Comparison of ENCODE assay signal across 8 cellular contexts in genomic region chr11:27699242-27699925, GRCh38. TPM values are rescaled to one million over a fixed set of nuclear protein-coding genes. Genes with fewer than 3 reads are reported as not detected.
DNase-seq lines count a peak whose midpoint lies in the region.

No MANE protein-coding gene starts in this region.

- no peaks in the 10 kb centered on the region for H3K9me3 Mint-ChIP-seq in activated T-cell treated with anti-CD3 and anti-CD28 coated beads, Interleukin-2, amount 50 U/mL, for 24 hours
- no peaks in the 10 kb centered on the region for H3K9me3 Mint-ChIP-seq in activated T-helper 1 cell treated with anti-CD3 and anti-CD28 coated beads, Interleukin-12 subunit alpha, Interleukin-12 subunit beta, Interleukin-2, Interleukin-4 antibody, amounts not matched to agents 30 ng/mL and 10 ng/mL and 1 ng/mL, durations not matched to agents 14 hours and 24 hours and 36 hours

- peaks cover 26% of the 10 kb centered on the region for H3K4me1 Mint-ChIP-seq in activated T-cell treated with anti-CD3 and anti-CD28 coated beads, Interleukin-2, amount 50 U/mL, for 24 hours (ENCODE audit: low read depth)
- peaks cover 23% of the 10 kb centered on the region for H3K4me1 Mint-ChIP-seq in activated T-helper 1 cell treated with anti-CD3 and anti-CD28 coated beads, Interleukin-12 subunit alpha, Interleukin-12 subunit beta, Interleukin-2, Interleukin-4 antibody, amounts not matched to agents 30 ng/mL and 10 ng/mL and 1 ng/mL, durations not matched to agents 14 hours and 24 hours and 36 hours (ENCODE audit: low read depth)

- H3K27ac ChIP-seq in iPS-18a (ENCODE audit: low read length): no peak overlapping the region
- H3K27ac ChIP-seq in stomach smooth muscle (ENCODE audit: low read length): no peak overlapping the region

- no peak for DNase-seq in activated T-cell treated with anti-CD3 and anti-CD28 coated beads, Interleukin-2, amount 50 U/mL, for 24 hours
- no peak for DNase-seq in activated T-cell treated with anti-CD3 and anti-CD28 coated beads for 4 hours
- DNase-seq in activated T-helper 1 cell treated with anti-CD3 and anti-CD28 coated beads, Interleukin-12 subunit alpha, Interleukin-12 subunit beta, Interleukin-2, Interleukin-4 antibody, amounts not matched to agents 30 ng/mL and 10 ng/mL and 1 ng/mL, durations not matched to agents 14 hours and 24 hours and 36 hours (ENCODE audit: low spot score): no peak
- no peak for DNase-seq in GDM1 (lab: John Stamatoyannopoulos, UW)
- DNase-seq in NCI-H2107 treated with DMSO at 0.1 percent for 48 hours (lab: John Stamatoyannopoulos, UW; ENCODE audit: unreplicated experiment): no peak
- DNase-seq in SHP77 (lab: John Stamatoyannopoulos, UW): no peak

- H3K27me3 Mint-ChIP-seq in activated T-cell treated with anti-CD3 and anti-CD28 coated beads, Interleukin-2, amount 50 U/mL, for 24 hours: peaks cover 84% of the 10 kb centered on the region
- peaks cover 68% of the 10 kb centered on the region for H3K27me3 Mint-ChIP-seq in activated T-helper 1 cell treated with anti-CD3 and anti-CD28 coated beads, Interleukin-12 subunit alpha, Interleukin-12 subunit beta, Interleukin-2, Interleukin-4 antibody, amounts not matched to agents 30 ng/mL and 10 ng/mL and 1 ng/mL, durations not matched to agents 14 hours and 24 hours and 36 hours (ENCODE audit: insufficient read depth)

- H3K27ac Mint-ChIP-seq in activated T-cell treated with anti-CD3 and anti-CD28 coated beads, Interleukin-2, amount 50 U/mL, for 24 hours: no peak overlapping the region
- peak overlapping the region; percentile 44 for H3K27ac Mint-ChIP-seq in activated T-helper 1 cell treated with anti-CD3 and anti-CD28 coated beads, Interleukin-12 subunit alpha, Interleukin-12 subunit beta, Interleukin-2, Interleukin-4 antibody, amounts not matched to agents 30 ng/mL and 10 ng/mL and 1 ng/mL, durations not matched to agents 14 hours and 24 hours and 36 hours

- H3K4me1 ChIP-seq in iPS-18a (ENCODE audit: control insufficient read depth, low read depth, low read length) (peaks cover 49% of the 10 kb centered on the region), stomach smooth muscle (ENCODE audit: control insufficient read depth, insufficient read depth, low read length) (peaks cover 27% of the 10 kb centered on the region)

- intact Hi-C loops in activated T-helper 1 cell treated with anti-CD3 and anti-CD28 coated beads, Interleukin-12 subunit alpha, Interleukin-12 subunit beta, Interleukin-2, Interleukin-4 antibody, amounts not matched to agents 30 ng/mL and 10 ng/mL and 1 ng/mL, durations not matched to agents 14 hours and 24 hours and 36 hours (cut with micrococcal nuclease): loop anchor here (1.0 to 2.0 kb wide), 3 partner anchors 830 to 1635 kb away; no protein-coding TSS in a partner anchor

- H3K9ac ChIP-seq in iPS-18a (ENCODE audit: low read length) (peak overlapping the region; percentile 43), stomach smooth muscle (ENCODE audit: low read length in 2 of 2) (no peak overlapping the region)

- peak overlapping the region; percentile 92 for H3K4me3 ChIP-seq in iPS-18a (ENCODE audit: low read length)
- peak overlapping the region; percentile 64 to 69 for H3K4me3 ChIP-seq in stomach smooth muscle (ENCODE audit: low read length in 2 of 2)

- peak overlapping the region; percentile 44 for H3K4me3 Mint-ChIP-seq in activated T-cell treated with anti-CD3 and anti-CD28 coated beads, Interleukin-2, amount 50 U/mL, for 24 hours
- H3K4me3 Mint-ChIP-seq in activated T-helper 1 cell treated with anti-CD3 and anti-CD28 coated beads, Interleukin-12 subunit alpha, Interleukin-12 subunit beta, Interleukin-2, Interleukin-4 antibody, amounts not matched to agents 30 ng/mL and 10 ng/mL and 1 ng/mL, durations not matched to agents 14 hours and 24 hours and 36 hours: peak overlapping the region; percentile 15

- H3K27me3 ChIP-seq in iPS-18a (ENCODE audit: control insufficient read depth, insufficient read depth, low read length): peaks cover 55% of the 10 kb centered on the region
- peaks cover 28 to 47% of the 10 kb centered on the region in 2 donors for H3K27me3 ChIP-seq in stomach smooth muscle (ENCODE audit: control insufficient read depth in 1 of 2, insufficient read depth in 2 of 2, low read length in 2 of 2)

- H3K9me3 ChIP-seq in iPS-18a (ENCODE audit: control insufficient read depth, low read depth, low read length) (no peaks in the 10 kb centered on the region), stomach smooth muscle (ENCODE audit: control insufficient read depth in 2 of 2, low read length in 2 of 2) (no peaks in the 10 kb centered on the region)

- H3K36me3 ChIP-seq in iPS-18a (ENCODE audit: control insufficient read depth, low read depth, low read length) (no peaks in the 10 kb centered on the region), stomach smooth muscle (ENCODE audit: control insufficient read depth in 2 of 2, insufficient read depth in 2 of 2, low read length in 2 of 2) (no peaks in the 10 kb centered on the region)

- H3K36me3 Mint-ChIP-seq in activated T-cell treated with anti-CD3 and anti-CD28 coated beads, Interleukin-2, amount 50 U/mL, for 24 hours (ENCODE audit: low read depth): no peaks in the 10 kb centered on the region
- no peaks in the 10 kb centered on the region for H3K36me3 Mint-ChIP-seq in activated T-helper 1 cell treated with anti-CD3 and anti-CD28 coated beads, Interleukin-12 subunit alpha, Interleukin-12 subunit beta, Interleukin-2, Interleukin-4 antibody, amounts not matched to agents 30 ng/mL and 10 ng/mL and 1 ng/mL, durations not matched to agents 14 hours and 24 hours and 36 hours (ENCODE audit: low read depth)

RNA-seq across cellular contexts. Expression of gene BDNF, which starts 0.9 kb away (rescaled TPM):
- total RNA-seq in activated T-helper 1 cell treated with anti-CD3 and anti-CD28 coated beads, Interleukin-12 subunit alpha, Interleukin-12 subunit beta, Interleukin-2, Interleukin-4 antibody, amounts not matched to agents 30 ng/mL and 10 ng/mL and 1 ng/mL, durations not matched to agents 14 hours and 24 hours and 36 hours: not detected in 2 replicates
